In genomic region chr16:24015923-24016322, GRCh38 we compare ENCODE assay signal across 26 cellular contexts.
DNase-seq lines count a peak whose midpoint lies in the region; ATAC-seq, FAIRE-seq and TF ChIP-seq lines count a peak whose summit lies in the region.
"Had no signal": no experiment of that assay in that cellular context is flagged by ENCODE, and none has a peak within 500 bp of the region (broad histone marks: within the 10 kb centered on the region; RNA-seq: fewer than 3 reads in every experiment).

No MANE protein-coding gene starts in this region.

- H3K27ac Mint-ChIP-seq in activated CD8-positive, alpha-beta T cell treated with anti-CD3 and anti-CD28 coated beads for 36 hours: peak overlapping the region; percentile 52
- H3K27ac Mint-ChIP-seq in activated CD8-positive, alpha-beta T cell treated with anti-CD3 and anti-CD28 coated beads, Interleukin-2, amount 10 ng/mL, durations not matched to agents 7 days and 5 days: no peak overlapping the region
- peak overlapping the region in 2 of 3 donors; percentile 69 to 81 for H3K27ac Mint-ChIP-seq in IgD-negative memory B cell
- peak overlapping the region; percentile 84 to 86 for H3K27ac Mint-ChIP-seq in natural killer cell
- H3K27ac Mint-ChIP-seq: activated T-helper 1 cell treated with anti-CD3 and anti-CD28 coated beads, Interleukin-12 subunit alpha, Interleukin-12 subunit beta, Interleukin-2, Interleukin-4 antibody, amounts not matched to agents 30 ng/mL and 10 ng/mL and 1 ng/mL, durations not matched to agents 14 hours and 24 hours and 36 hours; H9; T-helper 1 cell treated with Interleukin-12 subunit alpha and Interleukin-12 subunit beta and Interleukin-4 antibody, amounts not matched to agents 30 μg/mL and 1 μg/mL, for 36 hours had no signal

- peaks cover 48% of the 10 kb centered on the region for H3K4me1 Mint-ChIP-seq in activated CD8-positive, alpha-beta T cell treated with anti-CD3 and anti-CD28 coated beads for 36 hours (ENCODE audit: low read depth)
- H3K4me1 Mint-ChIP-seq in activated CD8-positive, alpha-beta T cell treated with anti-CD3 and anti-CD28 coated beads, Interleukin-2, amount 10 ng/mL, durations not matched to agents 7 days and 5 days (ENCODE audit: low read depth): peaks cover 49% of the 10 kb centered on the region
- H3K4me1 Mint-ChIP-seq in IgD-negative memory B cell (peaks cover 65 to 79% (median 74%) of the 10 kb centered on the region in 3 donors), natural killer cell (peaks cover 67% of the 10 kb centered on the region in 2 donors)

- H3K9me3 ChIP-seq in K562 (replicated peaks; ENCODE audit: control insufficient read depth, insufficient read depth, low read depth, low read length): no peaks in the 10 kb centered on the region
- H3K9me3 ChIP-seq: SJCRH30, suprapubic skin had no signal

- 70% methylated on average over 5 of the region's 5 CpGs for WGBS in K562 (ENCODE audit: insufficient coverage, low coverage, missing lambda C conversion rate)

- TF ChIP-seq RAD21 in K562 (CRISPR knock-in tag; conservative IDR thresholded peaks at IDR 0.05 in 1 of 2, IDR thresholded peaks at IDR 0.05 in 1 of 2): no peak

- POLR2A ChIA-PET in activated CD8-positive, alpha-beta T cell treated with anti-CD3 and anti-CD28 coated beads for 36 hours (lab: Charles Lee): interaction anchor here (1.4 kb wide), 1 partner anchor 176 kb away, joined by 4 read pairs; no protein-coding TSS in a partner anchor
- POLR2A ChIA-PET in activated CD8-positive, alpha-beta T cell treated with anti-CD3 and anti-CD28 coated beads, Interleukin-2, amount 10 ng/mL, durations not matched to agents 7 days and 5 days (lab: Charles Lee): no interaction called here
- POLR2A ChIA-PET in K562 (lab: Yijun Ruan, JAX): interaction anchor here (0.6 to 1.7 kb wide), 3 partner anchors 11 to 724 kb away, joined by 3 to 6 read pairs (median 4); no protein-coding TSS in a partner anchor

- H3K27ac ChIP-seq in K562 (ENCODE audit: extremely low read depth, low read depth, low read length): no peak overlapping the region
- H3K27ac ChIP-seq: SJCRH30, suprapubic skin had no signal

- H3K36me3 ChIP-seq in K562 (ENCODE audit: control insufficient read depth, insufficient read depth, low read length): peaks cover 55% of the 10 kb centered on the region; the same call in 2 of the 3 replicates
- H3K36me3 ChIP-seq: SJCRH30, suprapubic skin had no signal

- BruUV-seq in K562 (replicated peaks; lab: Mats Ljungman, UMichigan): no TSS peak

- H2AFZ ChIP-seq in K562 (ENCODE audit: low read depth, low read length): no peak overlapping the region

- no peak for DNase-seq in activated CD8-positive, alpha-beta T cell treated with anti-CD3 and anti-CD28 coated beads for 36 hours
- DNase-seq in activated CD8-positive, alpha-beta T cell treated with anti-CD3 and anti-CD28 coated beads, Interleukin-2, amount 10 ng/mL, durations not matched to agents 7 days and 5 days: no peak
- DNase-seq in K562 (ENCODE audit: extremely low read depth in 1 of 4, low spot score in 3 of 4) (peak in 1 of 4 experiments; percentile 25), natural killer cell (no peak), NCI-H345 (lab: John Stamatoyannopoulos, UW) (no peak)
- DNase-seq in stimulated activated CD4-positive, alpha-beta T cell treated with anti-CD3 and anti-CD28 coated beads, Interleukin-15, amount 100 ng/mL, for 24 hours: no peak
- DNase-seq: activated CD4-positive, alpha-beta T cell treated with anti-CD3 and anti-CD28 coated beads for 48 hours; activated CD8-positive, alpha-beta memory T cell treated with anti-CD3 and anti-CD28 coated beads, Interleukin-2, amount 10 ng/mL, durations not matched to agents 7 days and 5 days; AML-193; H9; head of caudate nucleus; NCI-H1105; NCI-H2081; nucleus accumbens; stimulated activated CD4-positive, alpha-beta T cell treated with anti-CD3 and anti-CD28 coated beads, Interleukin-2, amount 100 ng/mL, for 24 hours had no signal

- H3K9ac ChIP-seq in K562 (ENCODE audit: insufficient read depth in 1 of 2, low read depth in 2 of 2, low read length in 2 of 2): no peak overlapping the region

- TF ChIP-seq CTCF in activated CD8-positive, alpha-beta T cell treated with anti-CD3 and anti-CD28 coated beads for 36 hours (IDR thresholded peaks at IDR 0.05): no peak
- TF ChIP-seq CTCF in K562 (IDR thresholded peaks at IDR 0.05 in 2 of 3, conservative IDR thresholded peaks at IDR 0.05 in 1 of 3; ENCODE audit: insufficient read depth in 2 of 3, low read depth in 1 of 3, low read length in 3 of 3): no peak
- TF ChIP-seq CTCF in natural killer cell (IDR thresholded peaks at IDR 0.05): no peak

- no peaks in the 10 kb centered on the region for H3K27me3 Mint-ChIP-seq in activated CD8-positive, alpha-beta T cell treated with anti-CD3 and anti-CD28 coated beads for 36 hours
- H3K27me3 Mint-ChIP-seq in activated CD8-positive, alpha-beta T cell treated with anti-CD3 and anti-CD28 coated beads, Interleukin-2, amount 10 ng/mL, durations not matched to agents 7 days and 5 days (ENCODE audit: low read depth): no peaks in the 10 kb centered on the region
- no peaks in the 10 kb centered on the region for H3K27me3 Mint-ChIP-seq in IgD-negative memory B cell
- H3K27me3 Mint-ChIP-seq in natural killer cell (ENCODE audit: low read depth in 2 of 2): no peaks in the 10 kb centered on the region
- H3K27me3 Mint-ChIP-seq: activated CD8-positive, alpha-beta memory T cell treated with anti-CD3 and anti-CD28 coated beads, Interleukin-2, amount 10 ng/mL, durations not matched to agents 7 days and 5 days; activated naive CD4-positive, alpha-beta T cell treated with anti-CD3 and anti-CD28 coated beads, Interleukin-2, amount 50 U/mL, for 24 hours had no signal

- no peak for FAIRE-seq in K562 (lab: Jason Lieb, UNC)
- FAIRE-seq: GM12892, RCC 7860, urothelium cell line had no signal

- H3K4me2 ChIP-seq in K562 (ENCODE audit: insufficient read depth, low read length): no peak overlapping the region

- TF ChIP-seq POLR2A in K562 (conservative IDR thresholded peaks at IDR 0.05): no peak

- no peak for TF ChIP-seq EP300 in K562 (IDR thresholded peaks at IDR 0.05; ENCODE audit: low read length)

- ATAC-seq in activated CD8-positive, alpha-beta T cell treated with anti-CD3 and anti-CD28 coated beads for 36 hours: no peak
- ATAC-seq in activated CD8-positive, alpha-beta T cell treated with anti-CD3 and anti-CD28 coated beads, Interleukin-2, amount 10 ng/mL, durations not matched to agents 7 days and 5 days: no peak
- ATAC-seq in K562 (no peak), natural killer cell (no peak)
- no peak for ATAC-seq in activated CD4-positive, CD25-positive, alpha-beta regulatory T cell treated with anti-CD3 and anti-CD28 coated beads, Interleukin-2, amount 50 U/mL, for 24 hours
- ATAC-seq: activated CD8-positive, alpha-beta memory T cell treated with anti-CD3 and anti-CD28 coated beads, Interleukin-2, amount 10 ng/mL, durations not matched to agents 7 days and 5 days had no signal

- no peaks in the 10 kb centered on the region for H3K9me3 Mint-ChIP-seq in activated CD8-positive, alpha-beta T cell treated with anti-CD3 and anti-CD28 coated beads for 36 hours
- H3K9me3 Mint-ChIP-seq in activated CD8-positive, alpha-beta T cell treated with anti-CD3 and anti-CD28 coated beads, Interleukin-2, amount 10 ng/mL, durations not matched to agents 7 days and 5 days (ENCODE audit: insufficient read depth): no peaks in the 10 kb centered on the region
- H3K9me3 Mint-ChIP-seq in IgD-negative memory B cell (no peaks in the 10 kb centered on the region), natural killer cell (no peaks in the 10 kb centered on the region)
- H3K9me3 Mint-ChIP-seq: activated naive CD4-positive, alpha-beta T cell treated with anti-CD3 and anti-CD28 coated beads, Interleukin-2, amount 50 U/mL, for 24 hours; activated T-helper 1 cell treated with anti-CD3 and anti-CD28 coated beads, Interleukin-12 subunit alpha, Interleukin-12 subunit beta, Interleukin-2, Interleukin-4 antibody, amounts not matched to agents 30 ng/mL and 10 ng/mL and 1 ng/mL, durations not matched to agents 14 hours and 24 hours and 36 hours; H9; T-helper 1 cell treated with Interleukin-12 subunit alpha and Interleukin-12 subunit beta and Interleukin-4 antibody, amounts not matched to agents 30 μg/mL and 1 μg/mL, for 36 hours had no signal

- H3K4me3 ChIP-seq in K562: no peak overlapping the region
- H3K4me3 ChIP-seq: SJCRH30, skin epidermis, suprapubic skin had no signal

- H3K4me1 ChIP-seq in K562 (replicated peaks in 1 of 2; ENCODE audit: control insufficient read depth in 2 of 2, insufficient read depth in 2 of 2, low read length in 2 of 2): no peaks in the 10 kb centered on the region
- H3K4me1 ChIP-seq: SJCRH30, suprapubic skin had no signal

- in situ Hi-C loops in K562 (cut with MboI): no loop called here

- no peaks in the 10 kb centered on the region for H3K9me1 ChIP-seq in K562 (ENCODE audit: control insufficient read depth, insufficient read depth, low read length)

- no peak overlapping the region for H3K4me3 Mint-ChIP-seq in activated CD8-positive, alpha-beta T cell treated with anti-CD3 and anti-CD28 coated beads for 36 hours
- no peak overlapping the region for H3K4me3 Mint-ChIP-seq in activated CD8-positive, alpha-beta T cell treated with anti-CD3 and anti-CD28 coated beads, Interleukin-2, amount 10 ng/mL, durations not matched to agents 7 days and 5 days
- H3K4me3 Mint-ChIP-seq in IgD-negative memory B cell (peak overlapping the region in 2 of 4 donors; percentile 25 to 86), natural killer cell (no peak overlapping the region)
- H3K4me3 Mint-ChIP-seq: activated CD8-positive, alpha-beta memory T cell treated with anti-CD3 and anti-CD28 coated beads, Interleukin-2, amount 10 ng/mL, durations not matched to agents 7 days and 5 days; activated naive CD4-positive, alpha-beta T cell treated with anti-CD3 and anti-CD28 coated beads, Interleukin-2, amount 50 U/mL, for 24 hours; activated T-helper 1 cell treated with anti-CD3 and anti-CD28 coated beads, Interleukin-12 subunit alpha, Interleukin-12 subunit beta, Interleukin-2, Interleukin-4 antibody, amounts not matched to agents 30 ng/mL and 10 ng/mL and 1 ng/mL, durations not matched to agents 14 hours and 24 hours and 36 hours; H9; T-helper 1 cell treated with Interleukin-12 subunit alpha and Interleukin-12 subunit beta and Interleukin-4 antibody, amounts not matched to agents 30 μg/mL and 1 μg/mL, for 36 hours had no signal

- H4K20me1 ChIP-seq in K562 (replicated peaks; ENCODE audit: control insufficient read depth, insufficient read depth, low read length): no peaks in the 10 kb centered on the region

- peaks cover 31% of the 10 kb centered on the region for H3K79me2 ChIP-seq in K562 (ENCODE audit: control insufficient read depth, insufficient read depth, low read length)

- intact Hi-C loops in activated CD8-positive, alpha-beta T cell treated with anti-CD3 and anti-CD28 coated beads for 36 hours (cut with micrococcal nuclease): no loop called here
- intact Hi-C loops in K562 (cut with micrococcal nuclease) (loop anchor here (10.0 kb wide), 1 partner anchor 281 kb away; no protein-coding TSS in a partner anchor), natural killer cell (cut with micrococcal nuclease) (no loop called here)

- H3K27me3 ChIP-seq in K562 (ENCODE audit: control insufficient read depth in 2 of 2, insufficient read depth in 2 of 2, low read length in 2 of 2): no peaks in the 10 kb centered on the region
- H3K27me3 ChIP-seq: SJCRH30, suprapubic skin had no signal

- CTCF ChIA-PET in activated CD8-positive, alpha-beta T cell treated with anti-CD3 and anti-CD28 coated beads for 36 hours (lab: Charles Lee): interaction anchor here (0.8 to 21.4 kb wide), 10 partner anchors 9 to 489 kb away, joined by 3 to 312 read pairs (median 5); no protein-coding TSS in a partner anchor
- CTCF ChIA-PET in activated CD8-positive, alpha-beta T cell treated with anti-CD3 and anti-CD28 coated beads, Interleukin-2, amount 10 ng/mL, durations not matched to agents 7 days and 5 days (lab: Charles Lee): interaction anchor here (1.0 to 13.2 kb wide), 9 partner anchors 10 to 489 kb away, joined by 3 to 341 read pairs (median 5); no protein-coding TSS in a partner anchor
- CTCF ChIA-PET in K562 (lab: Yijun Ruan, JAX; ENCODE audit: low intra/inter-chr PET ratio): no interaction called here

- H3K36me3 Mint-ChIP-seq in activated CD8-positive, alpha-beta T cell treated with anti-CD3 and anti-CD28 coated beads for 36 hours (ENCODE audit: low read depth): peaks cover 8% of the 10 kb centered on the region
- peaks cover 10% of the 10 kb centered on the region for H3K36me3 Mint-ChIP-seq in activated CD8-positive, alpha-beta T cell treated with anti-CD3 and anti-CD28 coated beads, Interleukin-2, amount 10 ng/mL, durations not matched to agents 7 days and 5 days (ENCODE audit: low read depth)
- peaks cover 10% of the 10 kb centered on the region for H3K36me3 Mint-ChIP-seq in IgD-negative memory B cell
- no peaks in the 10 kb centered on the region for H3K36me3 Mint-ChIP-seq in natural killer cell
- H3K36me3 Mint-ChIP-seq: activated naive CD4-positive, alpha-beta T cell treated with anti-CD3 and anti-CD28 coated beads, Interleukin-2, amount 50 U/mL, for 24 hours had no signal
